Comparison of ENCODE assay signal across 8 cellular contexts in genomic region chr15:69452702-69453513, GRCh38. TPM values are rescaled to one million over a fixed set of nuclear protein-coding genes. Genes with fewer than 3 reads are reported as not detected.
DNase-seq lines count a peak whose midpoint lies in the region; ATAC-seq and TF ChIP-seq lines count a peak whose summit lies in the region.

Gene RPLP1 (plus strand): TSS chr15:69452818. CDS start chr15:69452949, 131 bp downstream.

- H3K27me3 ChIP-seq in kidney epithelial cell (ENCODE audit: control insufficient read depth, insufficient read depth, low read length): no peaks in the 10 kb centered on the region

- no peaks in the 10 kb centered on the region for H3K9me3 Mint-ChIP-seq in chondrocyte (ENCODE audit: low read depth)

- DNase-seq in AG09309 (ENCODE audit: low read depth) (peak; percentile 84), NCI-H460 (ENCODE audit: extremely low read depth, low read depth) (peak; percentile 95), chondrocyte (ENCODE audit: low spot score) (peak; percentile 99), kidney epithelial cell (ENCODE audit: low read depth) (peak; percentile 82)
- DNase-seq in activated CD4-positive, alpha-beta T cell treated with anti-CD3 and anti-CD28 coated beads for 24 hours (ENCODE audit: low read depth in 2 of 2): peak; percentile 89 to 90
- DNase-seq in stimulated activated CD4-positive, alpha-beta T cell treated with anti-CD3 and anti-CD28 coated beads, Interleukin-15, amount 100 ng/mL, for 48 hours (ENCODE audit: low read depth in 2 of 2): peak; percentile 89 to 92

- H3K4me1 Mint-ChIP-seq in chondrocyte (ENCODE audit: low read depth): peaks cover 51% of the 10 kb centered on the region

- H3K4me3 ChIP-seq in AG09309 (ENCODE audit: control insufficient read depth, low read depth, low read length) (peak within 1 kb of the TSS; percentile 72), kidney epithelial cell (ENCODE audit: low read depth, low read length) (peak within 1 kb of the TSS; percentile 92)

- peaks cover 28% of the 10 kb centered on the region for H3K36me3 Mint-ChIP-seq in chondrocyte (ENCODE audit: low read depth)

- peak within 1 kb of the TSS; percentile 81 for H3K4me3 Mint-ChIP-seq in chondrocyte (ENCODE audit: unreplicated experiment)

- H3K27me3 Mint-ChIP-seq in chondrocyte (ENCODE audit: low read depth): no peaks in the 10 kb centered on the region

- TF ChIP-seq CTCF in AG09309 (IDR thresholded peaks at IDR 0.05; ENCODE audit: control insufficient read depth, insufficient read depth, low read depth, low read length, missing control alignments): no peak
- TF ChIP-seq CTCF in chondrocyte (IDR thresholded peaks at IDR 0.05): no peak
- TF ChIP-seq CTCF in kidney epithelial cell (IDR thresholded peaks at IDR 0.05; ENCODE audit: insufficient read depth, low read length, poor library complexity, severe bottlenecking): no peak

- H3K27ac Mint-ChIP-seq in chondrocyte (ENCODE audit: unreplicated experiment): peak within 1 kb of the TSS; percentile 99

- peak; percentile 71 for ATAC-seq in GM19023 (IDR thresholded peaks at IDR 0.05; ENCODE audit: unreplicated experiment)
- ATAC-seq in HG03280 (IDR thresholded peaks at IDR 0.05; ENCODE audit: unreplicated experiment): peak; percentile 88

- peaks cover 2% of the 10 kb centered on the region for H3K36me3 ChIP-seq in kidney epithelial cell (ENCODE audit: control insufficient read depth, insufficient read depth, low read length)

RNA-seq across cellular contexts. Expression of gene RPLP1, which starts in this region (rescaled TPM):
- total RNA-seq in NCI-H460 (2014; rRNA removed; shearing (Covaris generic)): 496 and 511 TPM in 2 replicates
- 1,233 and 1,775 TPM in 2 replicates for polyA plus RNA-seq in NCI-H460 (2014; cell fraction: nucleus; rRNA removed)
- total RNA-seq in chondrocyte (1,418 to 1,674 TPM (median 1,473 TPM) in 3 replicates), kidney epithelial cell (930 and 943 TPM in 2 replicates)

Comparison
In these comparisons a context has a peak if more than half of its experiments do, and no peak if none do; other contexts are left out.
1. Peak in every context shown above with its lines: DNase-seq, ATAC-seq and H3K4me3 ChIP-seq.